In the genomic region with DNA sequence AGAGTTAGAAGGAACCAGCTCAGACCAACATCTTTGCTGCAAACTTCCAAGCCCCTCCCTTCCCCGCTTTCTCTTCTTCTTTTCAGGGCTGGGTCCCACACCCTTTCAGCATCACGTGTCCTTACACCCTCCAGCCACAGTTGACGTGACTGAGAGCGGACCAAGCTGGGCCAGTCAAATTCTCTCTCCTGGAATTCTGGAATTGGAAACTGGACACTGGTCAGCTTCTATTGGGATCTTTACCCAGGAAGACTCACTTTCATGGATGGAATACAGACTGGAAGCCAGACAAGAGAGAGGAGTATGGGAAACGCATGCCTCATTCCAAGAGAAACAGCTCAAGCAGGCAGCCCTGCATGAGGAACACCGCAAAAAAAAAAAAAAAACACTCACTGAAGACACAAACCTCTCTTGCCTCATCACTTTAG, we compare ENCODE assay signal across 17 cellular contexts. TPM values are rescaled to one million over a fixed set of nuclear protein-coding genes. Genes with fewer than 3 reads are reported as not detected.
DNase-seq lines count a peak whose midpoint lies in the region; ATAC-seq and TF ChIP-seq lines count a peak whose summit lies in the region.
"Had no signal": no experiment of that assay in that cellular context is flagged by ENCODE, and none has a peak within 500 bp of the region (broad histone marks: within the 10 kb centered on the region; RNA-seq: fewer than 3 reads in every experiment).

No MANE protein-coding gene starts in this region.

- no peaks in the 10 kb centered on the region for H3K27me3 Mint-ChIP-seq in chondrocyte (ENCODE audit: low read depth)

- TF ChIP-seq CTCF in left ventricle myocardium inferior (IDR thresholded peaks at IDR 0.05; ENCODE audit: borderline replicate concordance) (no peak), chondrocyte (IDR thresholded peaks at IDR 0.05) (no peak), RWPE1 (conservative IDR thresholded peaks at IDR 0.05; ENCODE audit: low read depth) (no peak)

- DNase-seq in Right ventricle myocardium inferior (ENCODE audit: missing footprints), result no peak
- DNase-seq in left ventricle myocardium inferior, result no peak
- DNase-seq in chondrocyte (ENCODE audit: low spot score), result no peak
- DNase-seq in medulla oblongata (ENCODE audit: extremely low spot score), result peak; percentile 78
- DNase-seq in aorta, result peak in 1 of 2 donors; percentile 82
- no peak for DNase-seq in RWPE1 (ENCODE audit: low spot score)
- DNase-seq: Caco-2; effector memory CD4-positive, alpha-beta T cell; islet precursor cell; NCI-H1092; retina; stomach had no signal

- no peaks in the 10 kb centered on the region for H3K9me3 Mint-ChIP-seq in chondrocyte (ENCODE audit: low read depth)
- H3K9me3 Mint-ChIP-seq: nephron had no signal

- H3K9me3 ChIP-seq in left ventricle myocardium inferior (replicated peaks) (no peaks in the 10 kb centered on the region), aorta (ENCODE audit: control insufficient read depth, low read length) (no peaks in the 10 kb centered on the region)
- H3K9me3 ChIP-seq: A549, Caco-2, gastrocnemius medialis, stomach had no signal

- CTCF ChIA-PET in RWPE1 (lab: Yijun Ruan, JAX), result interaction anchor here (1.5 kb wide), 1 partner anchor 18 kb away, joined by 3 read pairs; no protein-coding TSS in a partner anchor

- peaks cover 23% of the 10 kb centered on the region for H3K4me1 Mint-ChIP-seq in chondrocyte (ENCODE audit: low read depth)

- no peak overlapping the region for H3K4me3 Mint-ChIP-seq in chondrocyte (ENCODE audit: unreplicated experiment)
- H3K4me3 Mint-ChIP-seq: nephron had no signal

- POLR2A ChIA-PET in RWPE1 (lab: Yijun Ruan, JAX; ENCODE audit: low non-redundant PET), result no interaction called here

- peaks cover 5% of the 10 kb centered on the region for H3K4me1 ChIP-seq in left ventricle myocardium inferior
- no peaks in the 10 kb centered on the region for H3K4me1 ChIP-seq in aorta (ENCODE audit: control insufficient read depth in 1 of 2, insufficient read depth in 2 of 2, low read length in 2 of 2)
- H3K4me1 ChIP-seq: A549 had no signal

- ATAC-seq in Right ventricle myocardium inferior (peak; percentile 52), aorta (ENCODE audit: low FRiP score) (peak; percentile 82), GM19397 (IDR thresholded peaks at IDR 0.05; ENCODE audit: unreplicated experiment) (no peak), GM18868 (IDR thresholded peaks at IDR 0.05; ENCODE audit: unreplicated experiment) (no peak)
- ATAC-seq: A549 had no signal

- H3K4me3 ChIP-seq in left ventricle myocardium inferior (no peak overlapping the region), aorta (ENCODE audit: low read length in 2 of 2) (no peak overlapping the region)
- H3K4me3 ChIP-seq: A549, gastrocnemius medialis, stomach had no signal

- H3K27ac ChIP-seq in left ventricle myocardium inferior (replicated peaks) (no peak overlapping the region), aorta (ENCODE audit: low read depth in 1 of 2, low read length in 2 of 2) (no peak overlapping the region), RWPE1 (no peak overlapping the region)
- H3K27ac ChIP-seq: gastrocnemius medialis, stomach had no signal

- 27 to 34% methylated on average over 6 of the region's 6 CpGs for WGBS in aorta, 2 donors

- no peaks in the 10 kb centered on the region for H3K36me3 Mint-ChIP-seq in chondrocyte (ENCODE audit: low read depth)

- H3K27me3 ChIP-seq in left ventricle myocardium inferior (ENCODE audit: low read depth) (no peaks in the 10 kb centered on the region), aorta (ENCODE audit: control insufficient read depth in 1 of 2, insufficient read depth in 2 of 2, low read length in 1 of 2) (no peaks in the 10 kb centered on the region)
- H3K27me3 ChIP-seq: gastrocnemius medialis, stomach had no signal

- H3K36me3 ChIP-seq in left ventricle myocardium inferior, result no peaks in the 10 kb centered on the region
- no peaks in the 10 kb centered on the region for H3K36me3 ChIP-seq in aorta (ENCODE audit: control insufficient read depth in 1 of 2, insufficient read depth in 2 of 2, low read length in 1 of 2)
- H3K36me3 ChIP-seq: gastrocnemius medialis, stomach had no signal

- intact Hi-C loops in Right ventricle myocardium inferior (cut with DNase I), result no loop called here
- intact Hi-C loops in left ventricle myocardium inferior (cut with micrococcal nuclease), result no loop called here
- intact Hi-C loops in aorta (cut with DNase I), result no loop called here

- peak overlapping the region; percentile 57 for H3K27ac Mint-ChIP-seq in chondrocyte (ENCODE audit: unreplicated experiment)

RNA-seq across cellular contexts. Expression of gene TPM1, which starts 12.4 kb away (rescaled TPM):
- total RNA-seq in Right ventricle myocardium inferior, result 13,805 TPM
- 12,604 TPM for total RNA-seq in left ventricle myocardium inferior
- total RNA-seq in chondrocyte, result 2,291 to 2,367 TPM (median 2,332 TPM) in 3 replicates
- total RNA-seq in aorta, result 1,000 to 10,000 TPM in 1 of 2 donors, 100 to 1,000 TPM in 1; 861 to 1,497 TPM
- 1,000 to 10,000 TPM; 1,109 to 1,230 TPM for polyA plus RNA-seq in aorta

Comparison
In these comparisons a context has a peak if more than half of its experiments do, and no peak if none do; other contexts are left out.
1. ATAC-seq: peak in Right ventricle myocardium inferior (single experiment) and aorta (single experiment); none in GM19397 (single experiment) and GM18868 (single experiment).